Comparison of ENCODE assay signal across 13 cellular contexts in genomic region chr9:71549023-71549422, GRCh38.
DNase-seq lines count a peak whose midpoint lies in the region; ATAC-seq, FAIRE-seq and TF ChIP-seq lines count a peak whose summit lies in the region.
"Had no signal": no experiment of that assay in that cellular context is flagged by ENCODE, and none has a peak within 500 bp of the region (broad histone marks: within the 10 kb centered on the region; RNA-seq: fewer than 3 reads in every experiment).

No MANE protein-coding gene starts in this region.

- peak; percentile 94 for ATAC-seq in GM18499 (IDR thresholded peaks at IDR 0.05; ENCODE audit: insufficient read depth, unreplicated experiment)
- ATAC-seq in GM19467 (IDR thresholded peaks at IDR 0.05; ENCODE audit: unreplicated experiment), result peak; percentile 92
- ATAC-seq in HG02970 (IDR thresholded peaks at IDR 0.05; ENCODE audit: low FRiP score, unreplicated experiment), result peak; percentile 75

- FAIRE-seq in frontal cortex (lab: Jason Lieb, UNC), result no peak
- FAIRE-seq: keratinocyte had no signal

- H3K4me3 Mint-ChIP-seq in immature natural killer cell, result no peak overlapping the region
- H3K4me3 Mint-ChIP-seq: neural progenitor cell had no signal

- no peak for TF ChIP-seq CTCF in NB4 (IDR thresholded peaks at IDR 0.05; ENCODE audit: low read depth, low read length)

- H3K9me3 Mint-ChIP-seq in immature natural killer cell, result no peaks in the 10 kb centered on the region
- H3K9me3 Mint-ChIP-seq: neural progenitor cell had no signal

- no peak for TF ChIP-seq POLR2A in NB4 (IDR thresholded peaks at IDR 0.05; ENCODE audit: extremely low read depth, insufficient read length)

- peaks cover 4 to 7% (median 5%) of the 10 kb centered on the region in 3 donors for H3K27me3 Mint-ChIP-seq in immature natural killer cell (ENCODE audit: low read depth in 3 of 3)

- no peaks in the 10 kb centered on the region for H3K4me1 Mint-ChIP-seq in immature natural killer cell

- H3K4me3 ChIP-seq in NB4 (ENCODE audit: low read depth, low read length), result no peak overlapping the region
- H3K4me3 ChIP-seq: neural progenitor cell, SK-N-MC had no signal

- DNase-seq in NB4 (ENCODE audit: low read depth) (peak; percentile 1), KG1 (lab: John Stamatoyannopoulos, UW) (no peak), immature natural killer cell (no peak), frontal cortex (ENCODE audit: low spot score in 2 of 2) (no peak)
- no peak for DNase-seq in stimulated activated CD4-positive, alpha-beta T cell treated with anti-CD3 and anti-CD28 coated beads, Interleukin-4, amount 100 ng/mL, for 1 hour
- DNase-seq: activated CD8-positive, alpha-beta memory T cell treated with anti-CD3 and anti-CD28 coated beads for 24 hours; amygdala had no signal

- no peaks in the 10 kb centered on the region for H3K36me3 Mint-ChIP-seq in immature natural killer cell
- H3K36me3 Mint-ChIP-seq: neural progenitor cell had no signal

- H3K27ac Mint-ChIP-seq in immature natural killer cell, result no peak overlapping the region
- H3K27ac Mint-ChIP-seq: neural progenitor cell had no signal
